9 cellular contexts compared by ENCODE assay signal in the genomic region with DNA sequence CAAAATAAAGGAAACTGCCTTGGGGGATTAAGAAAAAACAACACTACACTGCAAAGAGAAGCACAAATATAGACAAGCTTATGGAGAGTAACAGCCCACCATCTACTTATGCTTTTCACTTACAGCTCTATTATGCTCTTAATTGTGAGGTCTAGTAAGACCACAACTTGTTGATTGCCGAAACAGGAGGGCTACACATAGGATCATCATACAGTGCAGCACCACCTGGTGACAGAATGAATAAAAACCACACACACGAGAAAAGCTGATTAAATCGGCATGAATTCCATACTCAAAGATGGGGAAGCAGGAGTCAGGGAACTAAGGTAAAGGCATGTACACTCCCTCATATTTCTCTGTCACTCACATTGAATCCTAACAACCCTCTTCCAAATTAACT.
DNase-seq lines count a peak whose midpoint lies in the region; ATAC-seq and TF ChIP-seq lines count a peak whose summit lies in the region.
"Had no signal": no experiment of that assay in that cellular context is flagged by ENCODE, and none has a peak within 500 bp of the region (broad histone marks: within the 10 kb centered on the region; RNA-seq: fewer than 3 reads in every experiment).

No MANE protein-coding gene starts in this region.

- TF ChIP-seq CTCF in natural killer cell (IDR thresholded peaks at IDR 0.05) (peak; percentile 44), OCI-LY1 (IDR thresholded peaks at IDR 0.05; ENCODE audit: low read length) (peak; percentile 60)

- no peaks in the 10 kb centered on the region for H3F3A ChIP-seq in OCI-LY1 (ENCODE audit: insufficient read depth, low read length)

- no peak overlapping the region for H3K27ac ChIP-seq in OCI-LY1 (ENCODE audit: low read depth, low read length, poor library complexity, severe bottlenecking)

- peaks cover 8% of the 10 kb centered on the region for H3K4me1 ChIP-seq in OCI-LY1 (ENCODE audit: insufficient read depth, low read length, severe bottlenecking)

- intact Hi-C loops in natural killer cell (cut with micrococcal nuclease), result loop anchor here (1.0 kb wide), 2 partner anchors 115 to 206 kb away; no protein-coding TSS in a partner anchor

- DNase-seq in natural killer cell (no peak), fibroblast of the conjunctiva (ENCODE audit: low read depth) (peak; percentile 30), NCI-H2107 treated with DMSO at 0.1 percent for 48 hours (lab: John Stamatoyannopoulos, UW; ENCODE audit: unreplicated experiment) (no peak)
- DNase-seq in natural killer cell treated with Interleukin-12 subunit alpha and Interleukin-12 subunit beta and Interleukin-15 and Interleukin-18, amount 100 ng/mL, for 72 hours (ENCODE audit: low spot score), result no peak
- DNase-seq: NCI-H1930 had no signal

- no peaks in the 10 kb centered on the region for H3K9me3 ChIP-seq in OCI-LY1 (ENCODE audit: low read length)

- no peaks in the 10 kb centered on the region for H3K27me3 Mint-ChIP-seq in natural killer cell (ENCODE audit: low read depth in 2 of 2)
- no peaks in the 10 kb centered on the region for H3K27me3 Mint-ChIP-seq in natural killer cell treated with Interleukin-12 subunit alpha and Interleukin-12 subunit beta and Interleukin-15 and Interleukin-18, amount 100 ng/mL, for 72 hours

- H3K4me3 ChIP-seq in OCI-LY1 (ENCODE audit: low read depth, low read length, poor library complexity, severe bottlenecking), result no peak overlapping the region

- no peaks in the 10 kb centered on the region for H3K36me3 ChIP-seq in OCI-LY1 (ENCODE audit: insufficient read depth, low read length)

- H3K4me2 ChIP-seq in OCI-LY1 (ENCODE audit: low read length), result no peak overlapping the region; the same call in 1 of the 2 replicates

- no peaks in the 10 kb centered on the region for H3K27me3 ChIP-seq in OCI-LY1 (ENCODE audit: insufficient read depth, low read length)

- peak overlapping the region in 1 of 2 donors; percentile 27 for H3K27ac Mint-ChIP-seq in natural killer cell
- peak overlapping the region in 1 of 2 donors; percentile 13 for H3K27ac Mint-ChIP-seq in natural killer cell treated with Interleukin-12 subunit alpha and Interleukin-12 subunit beta and Interleukin-15 and Interleukin-18, amount 100 ng/mL, for 72 hours

- ATAC-seq in natural killer cell (peak; percentile 35 to 72 (median 70)), HG02763 (IDR thresholded peaks at IDR 0.05; ENCODE audit: unreplicated experiment) (no peak), GM18517 (IDR thresholded peaks at IDR 0.05; ENCODE audit: unreplicated experiment) (no peak), GM18907 (IDR thresholded peaks at IDR 0.05; ENCODE audit: unreplicated experiment) (no peak)
- no peak for ATAC-seq in natural killer cell treated with Interleukin-12 subunit alpha and Interleukin-12 subunit beta and Interleukin-15 and Interleukin-18, amount 100 ng/mL, for 72 hours

- no peaks in the 10 kb centered on the region for H3K79me2 ChIP-seq in OCI-LY1 (ENCODE audit: insufficient read depth, low read length)

- no peaks in the 10 kb centered on the region for H3K36me3 Mint-ChIP-seq in natural killer cell
- no peaks in the 10 kb centered on the region for H3K36me3 Mint-ChIP-seq in natural killer cell treated with Interleukin-12 subunit alpha and Interleukin-12 subunit beta and Interleukin-15 and Interleukin-18, amount 100 ng/mL, for 72 hours

- no peaks in the 10 kb centered on the region for H3K9me2 ChIP-seq in OCI-LY1 (ENCODE audit: low read depth, low read length)

- H3K9me3 Mint-ChIP-seq in natural killer cell, result no peaks in the 10 kb centered on the region
- H3K9me3 Mint-ChIP-seq in natural killer cell treated with Interleukin-12 subunit alpha and Interleukin-12 subunit beta and Interleukin-15 and Interleukin-18, amount 100 ng/mL, for 72 hours, result no peaks in the 10 kb centered on the region

- peaks cover 11 to 17% of the 10 kb centered on the region in 2 donors for H3K4me1 Mint-ChIP-seq in natural killer cell
- H3K4me1 Mint-ChIP-seq in natural killer cell treated with Interleukin-12 subunit alpha and Interleukin-12 subunit beta and Interleukin-15 and Interleukin-18, amount 100 ng/mL, for 72 hours (ENCODE audit: low read depth in 2 of 2), result peaks cover 7 to 9% of the 10 kb centered on the region in 2 donors

- no peak overlapping the region for H3K9ac ChIP-seq in OCI-LY1 (ENCODE audit: low read length)

- no peak overlapping the region for H2AFZ ChIP-seq in OCI-LY1 (ENCODE audit: low read length)

- no peaks in the 10 kb centered on the region for H4K20me1 ChIP-seq in OCI-LY1 (ENCODE audit: insufficient read depth, low read length)

- H3K4me3 Mint-ChIP-seq in natural killer cell, result peak overlapping the region; percentile 26
- no peak overlapping the region for H3K4me3 Mint-ChIP-seq in natural killer cell treated with Interleukin-12 subunit alpha and Interleukin-12 subunit beta and Interleukin-15 and Interleukin-18, amount 100 ng/mL, for 72 hours

Comparison
In these comparisons a context has a peak if more than half of its experiments do, and no peak if none do; other contexts are left out.
1. ATAC-seq: peak in natural killer cell (3 of 3); none in natural killer cell treated with Interleukin-12 subunit alpha and Interleukin-12 subunit beta and Interleukin-15 and Interleukin-18, amount 100 ng/mL, for 72 hours (0 of 2), HG02763 (single experiment), GM18517 (single experiment) and GM18907 (single experiment).